19 cellular contexts compared by ENCODE assay signal in the genomic region with DNA sequence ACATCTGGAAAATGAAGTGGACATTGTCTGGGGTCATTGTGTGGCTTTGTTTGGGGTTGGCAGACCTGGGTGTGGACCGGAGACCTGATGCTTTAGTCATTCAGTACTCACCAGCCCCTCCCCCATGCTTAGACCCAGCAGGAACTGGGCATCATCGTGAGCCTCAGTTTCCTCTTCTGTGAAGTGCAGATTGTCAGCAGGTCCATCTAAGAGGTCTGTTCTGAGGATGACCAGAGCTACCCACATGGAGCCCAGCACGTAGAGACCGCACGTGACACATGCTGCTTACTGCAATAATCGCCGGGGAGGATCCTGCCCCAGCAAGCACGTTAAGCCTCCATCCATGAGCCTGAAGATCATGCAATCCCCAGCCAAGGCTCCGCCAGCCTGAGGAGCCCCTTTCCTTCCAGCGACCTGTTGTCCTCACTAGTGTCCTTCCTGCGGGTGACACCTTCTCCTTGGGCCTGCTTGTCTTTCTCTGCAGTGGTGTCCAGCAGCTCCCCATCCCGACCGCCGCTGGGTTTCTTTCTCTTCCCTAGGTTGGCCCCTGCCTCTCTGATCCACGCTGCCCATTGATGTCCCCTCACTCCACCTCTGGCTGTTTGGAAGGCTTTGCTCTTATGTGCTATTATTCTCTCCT. TPM values are rescaled to one million over a fixed set of nuclear protein-coding genes. Genes with fewer than 3 reads are reported as not detected.
DNase-seq lines count a peak whose midpoint lies in the region; ATAC-seq and TF ChIP-seq lines count a peak whose summit lies in the region.
"Had no signal": no experiment of that assay in that cellular context is flagged by ENCODE, and none has a peak within 500 bp of the region (broad histone marks: within the 10 kb centered on the region; RNA-seq: fewer than 3 reads in every experiment).

No MANE protein-coding gene starts in this region.

- no peak for ATAC-seq in RWPE2 (ENCODE audit: low read depth)
- ATAC-seq in stimulated activated memory B cell treated with anti-CD40 and anti-IgM and Interleukin-4, amounts not matched to agents 10 μg/mL and 1 μg/mL and 100 μg/mL, for 72 hours, result no peak
- ATAC-seq: A549; CD8-positive, alpha-beta T cell had no signal

- H3K4me1 ChIP-seq in RWPE2 (ENCODE audit: insufficient read depth, poor library complexity, severe bottlenecking) (no peaks in the 10 kb centered on the region), endodermal cell (ENCODE audit: control insufficient read depth, insufficient read depth, low read length) (no peaks in the 10 kb centered on the region), tibial artery (no peaks in the 10 kb centered on the region)
- H3K4me1 ChIP-seq: A549 had no signal

- TF ChIP-seq CTCF in RWPE2 (IDR thresholded peaks at IDR 0.05; ENCODE audit: poor library complexity, severe bottlenecking) (no peak), endodermal cell (conservative IDR thresholded peaks at IDR 0.05) (no peak), tibial artery (IDR thresholded peaks at IDR 0.05) (no peak)

- no peaks in the 10 kb centered on the region for H3K4me1 Mint-ChIP-seq in endodermal cell
- no peaks in the 10 kb centered on the region for H3K4me1 Mint-ChIP-seq in stimulated activated memory B cell treated with anti-CD40 and anti-IgM and Interleukin-4, amounts not matched to agents 10 μg/mL and 1 μg/mL and 100 μg/mL, for 72 hours
- H3K4me1 Mint-ChIP-seq: CD14-positive monocyte had no signal

- H3K9ac ChIP-seq in endodermal cell (ENCODE audit: extremely low read depth, low read length, poor library complexity, severe bottlenecking), result no peak overlapping the region

- no peaks in the 10 kb centered on the region for H3K36me3 ChIP-seq in RWPE2 (ENCODE audit: low read depth)
- no peaks in the 10 kb centered on the region for H3K36me3 ChIP-seq in endodermal cell (ENCODE audit: control insufficient read depth, insufficient read depth, low read length)
- no peaks in the 10 kb centered on the region for H3K36me3 ChIP-seq in tibial artery
- no peaks in the 10 kb centered on the region for H3K36me3 ChIP-seq in H7 (replicated peaks; ENCODE audit: control insufficient read depth, insufficient read depth, low read length)

- peaks cover 5% of the 10 kb centered on the region for H3K9me3 ChIP-seq in RWPE2 (ENCODE audit: severe bottlenecking)
- peaks cover 5% of the 10 kb centered on the region for H3K9me3 ChIP-seq in endodermal cell (ENCODE audit: control insufficient read depth, low read length)
- H3K9me3 ChIP-seq in tibial artery, result peaks cover 0 to 7% (median 3%) of the 10 kb centered on the region in 3 donors

- H3K9me3 Mint-ChIP-seq in endodermal cell, result no peaks in the 10 kb centered on the region
- peaks cover 5% of the 10 kb centered on the region for H3K9me3 Mint-ChIP-seq in stimulated activated memory B cell treated with anti-CD40 and anti-IgM and Interleukin-4, amounts not matched to agents 10 μg/mL and 1 μg/mL and 100 μg/mL, for 72 hours
- H3K9me3 Mint-ChIP-seq: CD8-positive, alpha-beta T cell; HFFc6 had no signal

- H3K27ac ChIP-seq in RWPE2 (ENCODE audit: poor library complexity, severe bottlenecking) (no peak overlapping the region), endodermal cell (ENCODE audit: low read depth, low read length) (no peak overlapping the region), tibial artery (no peak overlapping the region)
- H3K27ac ChIP-seq: A549, HL-60 had no signal

- WGBS in endodermal cell (ENCODE audit: insufficient coverage in 1 of 2, insufficient read length in 1 of 2), 2 experiments, result 93 to 98% methylated on average over 9 to 15 of the region's 15 CpGs

- DNase-seq in RWPE2 (ENCODE audit: low spot score), result peak; percentile 55
- DNase-seq in endodermal cell, result peak; percentile 15
- DNase-seq in posterior vena cava (ENCODE audit: low spot score), result peak; percentile 59
- DNase-seq in tibial artery, result peak; percentile 12 to 34
- DNase-seq in iPS-NIHi11 (ENCODE audit: low spot score), result no peak
- DNase-seq in H7, result no peak
- DNase-seq: CD8-positive, alpha-beta T cell; COR-L47; DND-41; GDM1; GOT3; HCEC 1CT; HFFc6 had no signal

- H3K27me3 ChIP-seq in RWPE2 (ENCODE audit: insufficient read depth, poor library complexity, severe bottlenecking) (no peaks in the 10 kb centered on the region), endodermal cell (ENCODE audit: control insufficient read depth, insufficient read depth, low read length, poor library complexity, severe bottlenecking) (no peaks in the 10 kb centered on the region), tibial artery (no peaks in the 10 kb centered on the region), H7 (ENCODE audit: control insufficient read depth, insufficient read depth, low read length) (no peaks in the 10 kb centered on the region)

- H3K4me3 Mint-ChIP-seq in endodermal cell, result no peak overlapping the region
- H3K4me3 Mint-ChIP-seq in stimulated activated memory B cell treated with anti-CD40 and anti-IgM and Interleukin-4, amounts not matched to agents 10 μg/mL and 1 μg/mL and 100 μg/mL, for 72 hours, result no peak overlapping the region
- H3K4me3 Mint-ChIP-seq: CD14-positive monocyte; CD8-positive, alpha-beta T cell; HFFc6 had no signal

- peaks cover under 1% of the 10 kb centered on the region for H3K27me3 Mint-ChIP-seq in endodermal cell (ENCODE audit: insufficient read depth)
- peaks cover 26% of the 10 kb centered on the region for H3K27me3 Mint-ChIP-seq in stimulated activated memory B cell treated with anti-CD40 and anti-IgM and Interleukin-4, amounts not matched to agents 10 μg/mL and 1 μg/mL and 100 μg/mL, for 72 hours

- H3K4me3 ChIP-seq in RWPE2 (ENCODE audit: severe bottlenecking) (no peak overlapping the region), endodermal cell (ENCODE audit: low read length) (no peak overlapping the region), tibial artery (no peak overlapping the region), H7 (ENCODE audit: insufficient read depth, low read depth, low read length) (no peak overlapping the region)
- H3K4me3 ChIP-seq: A549 had no signal

- no peaks in the 10 kb centered on the region for H3K36me3 Mint-ChIP-seq in endodermal cell (ENCODE audit: low read depth)
- peaks cover 5% of the 10 kb centered on the region for H3K36me3 Mint-ChIP-seq in stimulated activated memory B cell treated with anti-CD40 and anti-IgM and Interleukin-4, amounts not matched to agents 10 μg/mL and 1 μg/mL and 100 μg/mL, for 72 hours
- H3K36me3 Mint-ChIP-seq: CD14-positive monocyte; CD8-positive, alpha-beta T cell had no signal

- no peak overlapping the region for H3K27ac Mint-ChIP-seq in endodermal cell
- no peak overlapping the region for H3K27ac Mint-ChIP-seq in stimulated activated memory B cell treated with anti-CD40 and anti-IgM and Interleukin-4, amounts not matched to agents 10 μg/mL and 1 μg/mL and 100 μg/mL, for 72 hours
- H3K27ac Mint-ChIP-seq: CD14-positive monocyte; CD8-positive, alpha-beta T cell; HFFc6 had no signal

- intact Hi-C loops in posterior vena cava (cut with DNase I) (no loop called here), tibial artery (cut with DNase I; ENCODE audit: low total_unique reads) (no loop called here)

RNA-seq across cellular contexts. Expression of a gene that starts 26.7 kb away (rescaled TPM):
- under 1 TPM in 1 of 2 donors, not detected in 1; 0.22 TPM for total RNA-seq in endodermal cell
- polyA plus RNA-seq in endodermal cell (2013, experiment 1 of 2), result 0.50 TPM
- polyA plus RNA-seq in endodermal cell (2013, experiment 2 of 2), result 0.91 TPM
- not detected for total RNA-seq in posterior vena cava
- 15.4 and 17.9 TPM in 2 replicates for total RNA-seq in H7 (2014; rRNA removed; shearing (Covaris generic))
- total RNA-seq: CD8-positive, alpha-beta T cell; HFFc6 had no signal
- polyA plus RNA-seq: AG04450, BJ, CD14-positive monocyte had no signal

Comparison
In these comparisons a context has a peak if more than half of its experiments do, and no peak if none do; other contexts are left out.
1. DNase-seq: peak in RWPE2 (single experiment), endodermal cell (single experiment), posterior vena cava (single experiment) and tibial artery (2 of 2); none in iPS-NIHi11 (single experiment) and H7 (single experiment).
2. RNA of a gene that starts 26.7 kb away (total RNA-seq): 15.4 to 17.9 TPM in H7; 0.22 TPM in endodermal cell and not detected in posterior vena cava; every median in the first group is over 10 times any median in the second.